In the genomic region with DNA sequence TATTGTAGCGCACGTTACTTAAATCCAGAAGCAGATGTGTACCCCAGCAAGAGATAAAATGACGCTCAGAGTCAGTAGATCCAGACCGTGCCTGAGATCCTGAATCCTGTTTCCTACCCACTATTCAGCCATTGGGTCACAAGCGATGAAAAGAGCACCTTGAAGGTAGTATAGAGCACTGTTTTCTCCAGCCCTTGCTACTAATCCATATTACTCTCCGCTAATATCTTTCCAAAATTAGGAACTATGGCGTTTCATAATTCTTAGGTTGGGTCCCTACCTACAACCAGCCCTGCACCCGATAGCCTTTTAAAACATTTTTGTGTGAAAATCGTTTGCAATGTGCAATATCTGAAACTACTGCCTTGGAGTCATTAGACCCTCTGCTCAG, we compare ENCODE assay signal across 8 cellular contexts. TPM values are rescaled to one million over a fixed set of nuclear protein-coding genes. Genes with fewer than 3 reads are reported as not detected.
DNase-seq lines count a peak whose midpoint lies in the region; ATAC-seq and TF ChIP-seq lines count a peak whose summit lies in the region.

No MANE protein-coding gene starts in this region.

- H3K4me2 ChIP-seq in smooth muscle cell = peak overlapping the region; percentile 96

- H3F3A ChIP-seq in smooth muscle cell (ENCODE audit: low read depth) = no peaks in the 10 kb centered on the region

- peaks cover 6% of the 10 kb centered on the region for H3K79me2 ChIP-seq in smooth muscle cell (ENCODE audit: low read depth)

- peaks cover 11% of the 10 kb centered on the region for H3K4me1 ChIP-seq in smooth muscle cell (ENCODE audit: low read depth)

- H3K4me3 Mint-ChIP-seq in WTC11 = peak overlapping the region; percentile 100

- H3K27me3 ChIP-seq in smooth muscle cell (ENCODE audit: low read depth) = no peaks in the 10 kb centered on the region

- POLR2A ChIA-PET in WTC11 (lab: Charles Lee) = no interaction called here

- H3K36me3 Mint-ChIP-seq in WTC11 = peaks cover 54% of the 10 kb centered on the region

- peak overlapping the region; percentile 100 for H3K27ac Mint-ChIP-seq in WTC11

- H2AFZ ChIP-seq in smooth muscle cell (ENCODE audit: low read depth) = peak overlapping the region; percentile 97

- H3K4me1 Mint-ChIP-seq in WTC11 = peaks cover 21% of the 10 kb centered on the region

- CTCF ChIA-PET in WTC11 (lab: Charles Lee) = interaction anchor here (0.8 kb wide), 1 partner anchor 75 kb away, joined by 4 read pairs; no protein-coding TSS in a partner anchor

- no peak for DNase-seq in WTC11 (ENCODE audit: low spot score)
- DNase-seq in left ventricle myocardium superior = no peak
- DNase-seq in smooth muscle cell (lab: John Stamatoyannopoulos, UW; ENCODE audit: unreplicated experiment) = no peak
- no peak for DNase-seq in Kasumi-1 (lab: John Stamatoyannopoulos, UW)
- DNase-seq in NCI-H446 treated with DMSO at 0.1 percent for 48 hours (lab: John Stamatoyannopoulos, UW) = no peak
- DNase-seq in NCI-H2171 (lab: John Stamatoyannopoulos, UW) = no peak

- WGBS in smooth muscle cell (ENCODE audit: low lambda C conversion rate) = 8% methylated on average over 9 of the region's 9 CpGs

- peak overlapping the region; percentile 85 for H3K9ac ChIP-seq in smooth muscle cell (ENCODE audit: low read depth)

- H3K27ac ChIP-seq in smooth muscle cell (ENCODE audit: low read depth) = peak overlapping the region; percentile 88

- no peaks in the 10 kb centered on the region for H3K9me3 ChIP-seq in smooth muscle cell (replicated peaks; ENCODE audit: low read depth)

- intact Hi-C loops in left ventricle myocardium superior (cut with micrococcal nuclease) = no loop called here

- TF ChIP-seq CTCF in WTC11 (IDR thresholded peaks at IDR 0.05) = no peak
- TF ChIP-seq CTCF in smooth muscle cell (IDR thresholded peaks at IDR 0.05; ENCODE audit: borderline replicate concordance, insufficient read depth, poor library complexity, severe bottlenecking) = no peak

- H3K27me3 Mint-ChIP-seq in WTC11 (ENCODE audit: low read depth) = no peaks in the 10 kb centered on the region

- peak; percentile 5 for ATAC-seq in GM18868 (IDR thresholded peaks at IDR 0.05; ENCODE audit: unreplicated experiment)
- peak; percentile 18 for ATAC-seq in HG02885 (IDR thresholded peaks at IDR 0.05; ENCODE audit: poor library complexity, unreplicated experiment)
- peak; percentile 2; the same call in 1 of the 2 replicates for ATAC-seq in WTC11
- ATAC-seq in left ventricle myocardium superior = peak; percentile 9

- H3K36me3 ChIP-seq in smooth muscle cell (ENCODE audit: low read depth) = no peaks in the 10 kb centered on the region

- H4K20me1 ChIP-seq in smooth muscle cell (ENCODE audit: low read depth) = no peaks in the 10 kb centered on the region

- H3K4me3 ChIP-seq in smooth muscle cell = peak overlapping the region; percentile 92

- peaks cover 23% of the 10 kb centered on the region for H3K9me3 Mint-ChIP-seq in WTC11

TF ChIP-seq in WTC11, 78 proteins besides CTCF, POLR2A, EP300 and RAD21:
- TF ChIP-seq, protein P1, sequence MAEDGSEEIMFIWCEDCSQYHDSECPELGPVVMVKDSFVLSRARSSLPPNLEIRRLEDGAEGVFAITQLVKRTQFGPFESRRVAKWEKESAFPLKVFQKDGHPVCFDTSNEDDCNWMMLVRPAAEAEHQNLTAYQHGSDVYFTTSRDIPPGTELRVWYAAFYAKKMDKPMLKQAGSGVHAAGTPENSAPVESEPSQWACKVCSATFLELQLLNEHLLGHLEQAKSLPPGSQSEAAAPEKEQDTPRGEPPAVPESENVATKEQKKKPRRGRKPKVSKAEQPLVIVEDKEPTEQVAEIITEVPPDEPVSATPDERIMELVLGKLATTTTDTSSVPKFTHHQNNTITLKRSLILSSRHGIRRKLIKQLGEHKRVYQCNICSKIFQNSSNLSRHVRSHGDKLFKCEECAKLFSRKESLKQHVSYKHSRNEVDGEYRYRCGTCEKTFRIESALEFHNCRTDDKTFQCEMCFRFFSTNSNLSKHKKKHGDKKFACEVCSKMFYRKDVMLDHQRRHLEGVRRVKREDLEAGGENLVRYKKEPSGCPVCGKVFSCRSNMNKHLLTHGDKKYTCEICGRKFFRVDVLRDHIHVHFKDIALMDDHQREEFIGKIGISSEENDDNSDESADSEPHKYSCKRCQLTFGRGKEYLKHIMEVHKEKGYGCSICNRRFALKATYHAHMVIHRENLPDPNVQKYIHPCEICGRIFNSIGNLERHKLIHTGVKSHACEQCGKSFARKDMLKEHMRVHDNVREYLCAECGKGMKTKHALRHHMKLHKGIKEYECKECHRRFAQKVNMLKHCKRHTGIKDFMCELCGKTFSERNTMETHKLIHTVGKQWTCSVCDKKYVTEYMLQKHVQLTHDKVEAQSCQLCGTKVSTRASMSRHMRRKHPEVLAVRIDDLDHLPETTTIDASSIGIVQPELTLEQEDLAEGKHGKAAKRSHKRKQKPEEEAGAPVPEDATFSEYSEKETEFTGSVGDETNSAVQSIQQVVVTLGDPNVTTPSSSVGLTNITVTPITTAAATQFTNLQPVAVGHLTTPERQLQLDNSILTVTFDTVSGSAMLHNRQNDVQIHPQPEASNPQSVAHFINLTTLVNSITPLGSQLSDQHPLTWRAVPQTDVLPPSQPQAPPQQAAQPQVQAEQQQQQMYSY (CRISPR knock-in tag; IDR thresholded peaks at IDR 0.05) = no peak
- TF ChIP-seq, protein P2, sequence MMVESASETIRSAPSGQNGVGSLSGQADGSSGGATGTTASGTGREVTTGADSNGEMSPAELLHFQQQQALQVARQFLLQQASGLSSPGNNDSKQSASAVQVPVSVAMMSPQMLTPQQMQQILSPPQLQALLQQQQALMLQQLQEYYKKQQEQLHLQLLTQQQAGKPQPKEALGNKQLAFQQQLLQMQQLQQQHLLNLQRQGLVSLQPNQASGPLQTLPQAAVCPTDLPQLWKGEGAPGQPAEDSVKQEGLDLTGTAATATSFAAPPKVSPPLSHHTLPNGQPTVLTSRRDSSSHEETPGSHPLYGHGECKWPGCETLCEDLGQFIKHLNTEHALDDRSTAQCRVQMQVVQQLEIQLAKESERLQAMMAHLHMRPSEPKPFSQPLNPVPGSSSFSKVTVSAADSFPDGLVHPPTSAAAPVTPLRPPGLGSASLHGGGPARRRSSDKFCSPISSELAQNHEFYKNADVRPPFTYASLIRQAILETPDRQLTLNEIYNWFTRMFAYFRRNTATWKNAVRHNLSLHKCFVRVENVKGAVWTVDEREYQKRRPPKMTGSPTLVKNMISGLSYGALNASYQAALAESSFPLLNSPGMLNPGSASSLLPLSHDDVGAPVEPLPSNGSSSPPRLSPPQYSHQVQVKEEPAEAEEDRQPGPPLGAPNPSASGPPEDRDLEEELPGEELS (CRISPR knock-in tag; IDR thresholded peaks at IDR 0.05) = 0 out of 2 replicates have a peak, but pooled peaks have one; percentile 4
TF ChIP-seq in WTC11: peak in this region for 1.

RNA-seq across cellular contexts. Expression of a gene that starts 0.6 kb away (rescaled TPM):
- total RNA-seq in WTC11 (2021) (18.5 to 23.7 TPM (median 21.0 TPM) in 3 replicates), left ventricle myocardium superior (11.0 TPM), smooth muscle cell (9.4 and 20.9 TPM in 2 replicates)
- polyA plus RNA-seq in smooth muscle cell = 16.3 and 23.6 TPM in 2 replicates

RNA-seq across cellular contexts. Expression of a gene that starts 0.8 kb away (rescaled TPM):
- total RNA-seq in WTC11 (2021) (40.0 to 44.9 TPM (median 42.4 TPM) in 3 replicates), left ventricle myocardium superior (15.6 TPM), smooth muscle cell (13.0 and 17.9 TPM in 2 replicates)
- 11.8 and 16.3 TPM in 2 replicates for polyA plus RNA-seq in smooth muscle cell
